In the genomic region with DNA sequence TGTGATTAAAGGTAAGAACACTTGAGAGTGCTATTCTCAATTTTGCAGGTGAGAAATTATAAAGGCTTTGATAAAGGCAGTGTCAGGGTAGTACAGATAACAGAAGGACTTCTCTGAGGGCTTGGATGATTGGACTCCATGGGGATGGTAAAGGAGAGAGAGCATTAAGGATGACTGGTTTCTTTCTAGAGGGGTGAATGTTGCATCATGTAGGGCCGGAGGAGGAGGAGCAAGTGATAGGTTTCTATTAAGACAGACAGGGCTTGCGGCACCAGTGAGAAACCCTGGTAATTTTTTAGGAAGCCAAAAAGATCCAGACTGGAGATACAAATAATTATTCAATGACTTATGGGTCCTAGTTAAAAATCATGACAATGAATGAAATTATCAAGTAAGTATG, we compare ENCODE assay signal across 1 cellular context.
TF ChIP-seq lines count a peak whose summit lies in the region.

No MANE protein-coding gene starts in this region.

TF ChIP-seq in K562, 482 proteins besides CTCF, POLR2A, EP300 and RAD21 (continued from another document):
- TF ChIP-seq ZNF766 (CRISPR knock-in tag; conservative IDR thresholded peaks at IDR 0.05): peak; percentile 64
- no peak for TF ChIP-seq CEBPG (CRISPR knock-in tag; IDR thresholded peaks at IDR 0.05)
- TF ChIP-seq CEBPG (tag; conservative IDR thresholded peaks at IDR 0.05 in 1 of 2, IDR thresholded peaks at IDR 0.05 in 1 of 2): peak; percentile 21 to 67; a peak in 1 of 4 replicates
- no peak for TF ChIP-seq ZC3H8 (IDR thresholded peaks at IDR 0.05)
- TF ChIP-seq, protein P1, sequence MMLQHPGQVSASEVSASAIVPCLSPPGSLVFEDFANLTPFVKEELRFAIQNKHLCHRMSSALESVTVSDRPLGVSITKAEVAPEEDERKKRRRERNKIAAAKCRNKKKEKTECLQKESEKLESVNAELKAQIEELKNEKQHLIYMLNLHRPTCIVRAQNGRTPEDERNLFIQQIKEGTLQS (IDR thresholded peaks at IDR 0.05): peak; percentile 46; the same call in 1 of the 2 replicates
- TF ChIP-seq, protein P1 (CRISPR knock-in tag; conservative IDR thresholded peaks at IDR 0.05): no peak
